Comparison of ENCODE assay signal across 13 cellular contexts in the genomic region with DNA sequence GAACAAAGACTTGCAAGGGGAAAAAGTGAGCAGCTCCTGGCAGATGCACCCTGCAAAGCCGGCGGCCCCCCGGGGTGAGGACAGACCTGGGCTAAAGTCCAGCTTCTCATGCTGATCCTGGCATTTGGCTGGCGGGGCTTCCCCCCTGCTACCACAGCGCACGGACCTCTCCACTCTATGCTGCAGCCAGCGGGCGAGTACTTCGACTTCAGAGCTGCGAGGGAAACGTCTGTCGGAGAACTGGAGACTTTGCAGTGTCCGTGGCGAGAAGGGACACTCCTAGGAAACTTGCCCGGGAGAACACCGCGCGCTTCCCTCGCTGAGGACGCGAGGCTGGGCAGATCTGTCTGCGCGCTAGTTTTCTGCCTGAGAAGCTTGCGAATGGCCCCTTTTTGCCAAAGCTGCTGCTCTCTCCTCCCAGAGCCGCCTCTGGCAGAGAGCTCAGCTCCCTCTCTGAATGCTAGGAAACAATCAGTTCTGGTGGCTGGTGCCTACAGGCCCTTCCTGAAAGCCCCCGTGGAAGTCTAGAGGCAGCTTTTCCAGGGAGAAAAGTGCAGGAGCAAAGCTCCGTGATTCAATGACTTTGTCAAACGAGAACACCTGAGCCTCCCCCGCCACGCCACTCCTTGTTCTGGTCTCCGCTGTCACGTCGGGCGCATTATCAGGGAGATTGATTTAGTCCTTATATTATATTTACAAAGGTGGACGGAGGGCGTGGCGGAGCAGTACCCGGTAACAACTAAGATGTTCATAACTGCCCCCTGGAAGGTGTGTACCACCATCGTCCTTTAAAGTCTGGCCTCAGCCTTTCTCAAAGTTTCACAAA.
DNase-seq lines count a peak whose midpoint lies in the region; FAIRE-seq and TF ChIP-seq lines count a peak whose summit lies in the region.
"Had no signal": no experiment of that assay in that cellular context is flagged by ENCODE, and none has a peak within 500 bp of the region (broad histone marks: within the 10 kb centered on the region; RNA-seq: fewer than 3 reads in every experiment).

No MANE protein-coding gene starts in this region.

- no peaks in the 10 kb centered on the region for H4K20me1 ChIP-seq in smooth muscle cell (ENCODE audit: low read depth)

- H3K9ac ChIP-seq in kidney (ENCODE audit: low read length in 2 of 2): no peak overlapping the region
- no peak overlapping the region for H3K9ac ChIP-seq in smooth muscle cell (ENCODE audit: low read depth)

- DNase-seq in DMS53 (lab: John Stamatoyannopoulos, UW) (peak; percentile 48), DMS53 treated with DMSO at 0.1 percent for 48 hours (lab: John Stamatoyannopoulos, UW; ENCODE audit: unreplicated experiment) (no peak), cerebellar cortex (ENCODE audit: low spot score) (peak; percentile 37), kidney (peak; percentile 65), smooth muscle cell (lab: John Stamatoyannopoulos, UW; ENCODE audit: unreplicated experiment) (no peak), NCI-H446 (lab: John Stamatoyannopoulos, UW) (no peak), testis (no peak), T1000 (lab: John Stamatoyannopoulos, UW) (no peak)
- DNase-seq: DMS153, KBM-7 had no signal

- H3K27ac ChIP-seq in kidney (ENCODE audit: low read depth in 2 of 2, low read length in 2 of 2) (no peak overlapping the region), smooth muscle cell (ENCODE audit: low read depth) (no peak overlapping the region), testis (no peak overlapping the region)
- H3K27ac ChIP-seq: 22Rv1, pancreas had no signal

- no peak for FAIRE-seq in kidney (lab: Jason Lieb, UNC)
- FAIRE-seq: GM18507, pancreas had no signal

- H3K4me1 ChIP-seq in kidney (ENCODE audit: control insufficient read depth in 1 of 2, insufficient read depth in 1 of 2, low read depth in 1 of 2, low read length in 2 of 2): peaks cover 0 to 2% of the 10 kb centered on the region in 2 donors
- H3K4me1 ChIP-seq in smooth muscle cell (ENCODE audit: low read depth): no peaks in the 10 kb centered on the region
- no peaks in the 10 kb centered on the region for H3K4me1 ChIP-seq in testis
- H3K4me1 ChIP-seq: pancreas had no signal

- peak overlapping the region; percentile 26 for H2AFZ ChIP-seq in smooth muscle cell (ENCODE audit: low read depth)

- no peaks in the 10 kb centered on the region for H3K9me3 ChIP-seq in kidney (ENCODE audit: control insufficient read depth in 1 of 2, low read length in 2 of 2)
- H3K9me3 ChIP-seq in smooth muscle cell (replicated peaks; ENCODE audit: low read depth): no peaks in the 10 kb centered on the region
- no peaks in the 10 kb centered on the region for H3K9me3 ChIP-seq in testis
- H3K9me3 ChIP-seq: pancreas had no signal

- peaks cover 42% of the 10 kb centered on the region for H3K27me3 ChIP-seq in smooth muscle cell (ENCODE audit: low read depth)
- no peaks in the 10 kb centered on the region for H3K27me3 ChIP-seq in testis
- H3K27me3 ChIP-seq: pancreas had no signal

- peak overlapping the region; percentile 69 for H3K4me2 ChIP-seq in smooth muscle cell

- no peak for TF ChIP-seq CTCF in kidney (IDR thresholded peaks at IDR 0.05; ENCODE audit: borderline replicate concordance, extremely low read depth, insufficient read depth)
- TF ChIP-seq CTCF in smooth muscle cell (IDR thresholded peaks at IDR 0.05; ENCODE audit: borderline replicate concordance, insufficient read depth, poor library complexity, severe bottlenecking): no peak
- no peak for TF ChIP-seq CTCF in testis (IDR thresholded peaks at IDR 0.05)

- no peak for TF ChIP-seq POLR2A in testis (IDR thresholded peaks at IDR 0.05)

- no peaks in the 10 kb centered on the region for H3F3A ChIP-seq in smooth muscle cell (ENCODE audit: low read depth)

- WGBS in smooth muscle cell (ENCODE audit: low lambda C conversion rate): 30% methylated on average over 39 of the region's 39 CpGs
- 18 to 20% methylated on average over 34 to 39 of the region's 39 CpGs for WGBS in testis, 2 donors

- intact Hi-C loops in kidney (cut with DNase I) (no loop called here), testis (cut with DNase I; ENCODE audit: low total_unique reads) (no loop called here)

- H3K36me3 ChIP-seq in kidney (ENCODE audit: control insufficient read depth in 1 of 2, insufficient read depth in 2 of 2, low read length in 2 of 2): no peaks in the 10 kb centered on the region
- no peaks in the 10 kb centered on the region for H3K36me3 ChIP-seq in smooth muscle cell (ENCODE audit: low read depth)
- H3K36me3 ChIP-seq in testis (ENCODE audit: low read depth, missing control alignments): no peaks in the 10 kb centered on the region
- H3K36me3 ChIP-seq: pancreas had no signal

- no peaks in the 10 kb centered on the region for H3K79me2 ChIP-seq in smooth muscle cell (ENCODE audit: low read depth)

- H3K4me3 ChIP-seq in kidney (ENCODE audit: low read length in 2 of 2) (no peak overlapping the region), smooth muscle cell (peak overlapping the region; percentile 30), testis (no peak overlapping the region)
- H3K4me3 ChIP-seq: pancreas had no signal

Comparison
In these comparisons a context has a peak if more than half of its experiments do, and no peak if none do; other contexts are left out.
1. DNase-seq: peak in DMS53 (single experiment), cerebellar cortex (single experiment) and kidney (single experiment); none in DMS53 treated with DMSO at 0.1 percent for 48 hours (single experiment), smooth muscle cell (single experiment), NCI-H446 (0 of 2), testis (single experiment) and T1000 (single experiment).